Comparison of ENCODE assay signal across 26 cellular contexts in the genomic region with DNA sequence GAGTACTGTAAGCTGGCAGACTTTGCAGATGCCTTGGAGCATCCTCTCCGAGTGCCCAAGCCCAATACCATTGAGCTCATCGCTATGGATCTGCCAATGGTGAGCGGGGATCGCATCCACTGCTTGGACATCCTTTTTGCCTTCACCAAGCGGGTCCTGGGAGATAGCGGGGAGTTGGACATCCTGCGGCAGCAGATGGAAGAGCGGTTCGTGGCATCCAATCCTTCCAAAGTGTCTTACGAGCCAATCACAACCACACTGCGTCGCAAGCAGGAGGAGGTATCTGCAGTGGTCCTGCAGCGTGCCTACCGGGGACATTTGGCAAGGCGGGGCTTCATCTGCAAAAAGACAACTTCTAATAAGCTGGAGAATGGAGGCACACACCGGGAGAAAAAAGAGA. TPM values are rescaled to one million over a fixed set of nuclear protein-coding genes. Genes with fewer than 3 reads are reported as not detected.
"Had no signal": no experiment of that assay in that cellular context is flagged by ENCODE, and none has a peak within 500 bp of the region (broad histone marks: within the 10 kb centered on the region; RNA-seq: fewer than 3 reads in every experiment).

No MANE protein-coding gene starts in this region.

- H3K9me3 Mint-ChIP-seq: dendritic cell treated with granulocyte-macrophage colony-stimulating factor and Interleukin-4, amounts not matched to agents 40 ng/mL and 50 ng/mL, for 4 days; effector memory CD8-positive, alpha-beta T cell; endodermal cell; naive thymus-derived CD4-positive, alpha-beta T cell had no signal

- H3K27me3 ChIP-seq: esophagus squamous epithelium, gastrocnemius medialis had no signal

- H3K27ac ChIP-seq: epithelial cell of prostate, esophagus squamous epithelium, gastrocnemius medialis, heart right ventricle, left lung, lower lobe of right lung had no signal

- H3K4me1 ChIP-seq: esophagus squamous epithelium, gastrocnemius medialis, left lung, lower lobe of right lung had no signal

- H3K4me3 Mint-ChIP-seq: dendritic cell treated with granulocyte-macrophage colony-stimulating factor and Interleukin-4, amounts not matched to agents 40 ng/mL and 50 ng/mL, for 4 days; effector memory CD8-positive, alpha-beta T cell; endodermal cell; naive thymus-derived CD4-positive, alpha-beta T cell had no signal

- H3K4me3 ChIP-seq: esophagus squamous epithelium, gastrocnemius medialis, heart right ventricle, left lung, lower lobe of right lung had no signal

- H3K4me1 Mint-ChIP-seq: naive thymus-derived CD4-positive, alpha-beta T cell had no signal

- H3K36me3 ChIP-seq: esophagus squamous epithelium, gastrocnemius medialis, heart right ventricle, left lung, lower lobe of right lung had no signal

- H3K27ac Mint-ChIP-seq: dendritic cell treated with granulocyte-macrophage colony-stimulating factor and Interleukin-4, amounts not matched to agents 40 ng/mL and 50 ng/mL, for 4 days; effector memory CD8-positive, alpha-beta T cell; endodermal cell; naive thymus-derived CD4-positive, alpha-beta T cell had no signal

- H3K9me3 ChIP-seq: esophagus squamous epithelium, gastrocnemius medialis, heart right ventricle, left lung, lower lobe of right lung had no signal

- FAIRE-seq: colon, endometrium, islet of Langerhans, keratinocyte had no signal

- DNase-seq: cortex of kidney; effector CD8-positive, alpha-beta T cell; effector memory CD8-positive, alpha-beta T cell; endodermal cell; erythroblast; esophagus squamous epithelium; foreskin fibroblast; foreskin melanocyte; gastrocnemius medialis; glutamatergic neuron; heart right ventricle; hippocampal formation; left cardiac atrium; left lung; left ventricle myocardium superior; lower lobe of right lung; mesenchymal stem cell; midbrain; naive thymus-derived CD4-positive, alpha-beta T cell had no signal

- ATAC-seq: effector memory CD8-positive, alpha-beta T cell; esophagus mucosa; gastrocnemius medialis; heart right ventricle; left cardiac atrium; left lung; left ventricle myocardium superior; lower lobe of right lung; naive thymus-derived CD4-positive, alpha-beta T cell had no signal

RNA-seq across cellular contexts. Expression of a gene that starts 41.6 kb away (rescaled TPM):
- polyA plus RNA-seq: keratinocyte had no signal
